ENCODE assay signal across 11 cellular contexts in the genomic region with DNA sequence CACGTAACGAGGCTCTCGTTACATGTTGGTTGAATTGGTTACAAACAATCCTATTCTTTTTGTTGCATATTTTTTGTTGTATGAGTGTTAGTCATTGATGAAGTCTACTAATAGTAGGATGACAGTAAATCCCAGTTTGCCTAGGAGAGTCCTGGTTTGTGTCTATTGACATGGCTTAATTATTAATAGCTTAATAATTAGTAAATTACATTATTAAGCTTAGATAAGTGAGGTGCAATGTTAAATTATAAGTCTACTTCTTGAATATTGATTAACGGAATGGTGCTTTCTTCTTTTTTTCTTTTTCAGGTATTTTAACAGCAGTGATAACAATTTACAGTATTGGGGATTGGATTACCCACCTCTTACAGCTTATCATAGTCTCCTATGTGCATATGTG.
"Had no signal": no experiment of that assay in that cellular context is flagged by ENCODE, and none has a peak within 500 bp of the region (broad histone marks: within the 10 kb centered on the region; RNA-seq: fewer than 3 reads in every experiment).

No MANE protein-coding gene starts in this region.

- H3K9me3 ChIP-seq: HAP-1 had no signal

- H3K4me1 ChIP-seq: HAP-1 had no signal

- FAIRE-seq: H1, H54 had no signal

- H3K9ac ChIP-seq: GM23248 had no signal

- DNase-seq: GM23248, GOT3, H7, H9, HCEC 1CT, HFFc6 had no signal

- H2AFZ ChIP-seq: GM23248, GM23338 had no signal

- H3K27ac ChIP-seq: GM23248 had no signal

- ATAC-seq: GM23338, HCT116 had no signal

- H3K4me2 ChIP-seq: GM23338 had no signal

- H3K4me3 ChIP-seq: GM23248, GM23338, HAP-1 had no signal
